ENCODE assay signal across 27 cellular contexts in the genomic region with DNA sequence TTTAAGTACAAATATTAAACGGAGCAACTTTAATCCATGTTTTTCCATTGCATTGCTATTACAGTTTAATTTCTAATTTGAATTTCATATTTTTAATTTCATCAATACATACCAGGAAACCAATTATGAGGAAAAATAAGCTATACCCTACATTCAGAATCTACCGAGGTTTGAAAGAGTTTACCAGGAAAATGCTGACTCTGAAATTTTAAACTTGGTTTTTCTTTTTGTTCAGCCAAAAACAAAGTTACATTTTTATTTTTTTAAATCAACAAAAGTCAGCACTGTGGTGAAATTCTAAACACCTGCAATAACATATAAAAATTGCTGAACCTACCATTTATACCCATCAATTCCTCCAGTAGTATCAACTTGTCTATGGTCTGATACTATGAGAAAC. TPM values are rescaled to one million over a fixed set of nuclear protein-coding genes. Genes with fewer than 3 reads are reported as not detected.
A peak's percentile ranks its signal among the peaks of the same experiment; 100 is the strongest.
DNase-seq lines count a peak whose midpoint lies in the region; ATAC-seq, FAIRE-seq and TF ChIP-seq lines count a peak whose summit lies in the region.
"Had no signal": no experiment of that assay in that cellular context is flagged by ENCODE, and none has a peak within 500 bp of the region (broad histone marks: within the 10 kb centered on the region; RNA-seq: fewer than 3 reads in every experiment).

No MANE protein-coding gene starts in this region.

- no peak overlapping the region for H2BK20ac ChIP-seq in H1 (ENCODE audit: low read length)

- no peak overlapping the region for H3K23ac ChIP-seq in H1 (ENCODE audit: insufficient read length)

- no peaks in the 10 kb centered on the region for H3K23me2 ChIP-seq in H1 (ENCODE audit: low read depth, low read length)

- H3K4me1 Mint-ChIP-seq in stimulated activated effector memory CD8-positive, alpha-beta T cell treated with anti-CD3 and anti-CD28 coated beads, Interleukin-12 subunit alpha, Interleukin-12 subunit beta, amount 100 ng/mL, for 72 hours: no peaks in the 10 kb centered on the region
- H3K4me1 Mint-ChIP-seq: CD14-positive monocyte; CD4-positive, alpha-beta memory T cell; CD8-positive, alpha-beta memory T cell had no signal

- intact Hi-C loops in HepG2 (cut with micrococcal nuclease; ENCODE audit: unreplicated experiment) (no loop called here), right lobe of liver (cut with DNase I) (no loop called here), Right ventricle myocardium inferior (cut with DNase I) (no loop called here)

- ATAC-seq in HepG2: no peak
- no peak for ATAC-seq in right lobe of liver
- ATAC-seq in stimulated activated effector memory CD8-positive, alpha-beta T cell treated with anti-CD3 and anti-CD28 coated beads, Interleukin-12 subunit alpha, Interleukin-12 subunit beta, amount 100 ng/mL, for 72 hours: no peak
- ATAC-seq in Right ventricle myocardium inferior: no peak
- no peak for ATAC-seq in GM21360 (IDR thresholded peaks at IDR 0.05; ENCODE audit: unreplicated experiment)
- ATAC-seq: GM12878 had no signal

- H3K27ac ChIP-seq in HepG2 (ENCODE audit: extremely low read length, insufficient read depth, low read length) (no peak overlapping the region), right lobe of liver (no peak overlapping the region), H1 (ENCODE audit: low read depth, low read length) (no peak overlapping the region)
- H3K27ac ChIP-seq: 22Rv1, BLaER1 had no signal

- CTCF ChIA-PET in HepG2 (lab: Yijun Ruan, JAX; ENCODE audit: low intra/inter-chr PET ratio, low total read pairs): no interaction called here
- CTCF ChIA-PET in H1 (lab: Charles Lee; ENCODE audit: partially characterized antibody): interaction anchor here (0.6 kb wide), 1 partner anchor 311 kb away, joined by 3 read pairs; no protein-coding TSS in a partner anchor

- H2BK12ac ChIP-seq in H1 (ENCODE audit: low read depth, low read length): no peak overlapping the region

- H2AFZ ChIP-seq in HepG2 (ENCODE audit: low read length) (no peak overlapping the region), H1 (ENCODE audit: low read length) (no peak overlapping the region)

- H3K4me2 ChIP-seq in HepG2 (ENCODE audit: low read depth, low read length): no peak overlapping the region
- H3K4me2 ChIP-seq in H1 (ENCODE audit: insufficient read depth in 1 of 2, low read depth in 2 of 2, low read length in 2 of 2): no peak overlapping the region
- H3K4me2 ChIP-seq: BLaER1 had no signal

- DNase-seq in HepG2 (ENCODE audit: low spot score) (no peak), right lobe of liver (no peak), H1 (ENCODE audit: low read depth in 1 of 2, low spot score in 2 of 2) (no peak), pons (ENCODE audit: low spot score) (no peak), Right ventricle myocardium inferior (ENCODE audit: missing footprints) (no peak)
- DNase-seq in stimulated activated effector memory CD8-positive, alpha-beta T cell treated with anti-CD3 and anti-CD28 coated beads, Interleukin-12 subunit alpha, Interleukin-12 subunit beta, amount 100 ng/mL, for 72 hours (ENCODE audit: low spot score in 2 of 2): no peak
- DNase-seq: ACHN; BE2C; C1 segment of cervical spinal cord; CD4-positive, alpha-beta memory T cell; CD4-positive, CD25-positive, alpha-beta regulatory T cell; CD8-positive, alpha-beta memory T cell; COR-L47; DMS 273 treated with DMSO at 0.1 percent for 48 hours; DMS153; DMS53; DMS79; DND-41; EL; GDM1 had no signal

- no peaks in the 10 kb centered on the region for H3K79me1 ChIP-seq in H1 (ENCODE audit: low read depth, low read length)

- 97% methylated on average over 2 of the region's 2 CpGs for WGBS in HepG2 (ENCODE audit: low lambda C conversion rate)
- WGBS in right lobe of liver (ENCODE audit: insufficient coverage, low coverage, low lambda C conversion rate, missing lambda C conversion rate): 90% methylated on average over 2 of the region's 2 CpGs
- 93% methylated on average over 2 of the region's 2 CpGs; no CpG with 5 or more reads in 1 of the 2 experiments for WGBS in H1 (ENCODE audit: extremely low coverage in 1 of 2, insufficient coverage in 1 of 2, insufficient read length in 1 of 2, insufficient replicate concordance in 2 of 2, low coverage in 1 of 2, low lambda C conversion rate in 2 of 2, missing lambda C conversion rate in 1 of 2), 2 experiments

- H2BK120ac ChIP-seq in H1 (replicated peaks; ENCODE audit: low read depth, low read length): no peak overlapping the region

- no peak overlapping the region for H3K14ac ChIP-seq in H1 (ENCODE audit: insufficient read length)

- H3K4ac ChIP-seq in H1 (replicated peaks; ENCODE audit: insufficient read length, low read depth, low read length): no peak overlapping the region

- H3K27ac Mint-ChIP-seq in stimulated activated effector memory CD8-positive, alpha-beta T cell treated with anti-CD3 and anti-CD28 coated beads, Interleukin-12 subunit alpha, Interleukin-12 subunit beta, amount 100 ng/mL, for 72 hours: peak overlapping the region; percentile 18
- H3K27ac Mint-ChIP-seq: CD8-positive, alpha-beta memory T cell had no signal

- H3K4me3 ChIP-seq in HepG2 (replicated peaks in 1 of 3; ENCODE audit: insufficient read depth in 1 of 3, low read depth in 2 of 3, low read length in 3 of 3): no peak overlapping the region
- H3K4me3 ChIP-seq in right lobe of liver: no peak overlapping the region
- no peak overlapping the region for H3K4me3 ChIP-seq in H1 (ENCODE audit: extremely low read depth in 1 of 4, insufficient read depth in 2 of 4, low read depth in 3 of 4, low read length in 4 of 4)
- H3K4me3 ChIP-seq: BLaER1, GM12878 had no signal

- H3K79me2 ChIP-seq in HepG2 (ENCODE audit: insufficient read depth, low read length) (no peaks in the 10 kb centered on the region), H1 (ENCODE audit: control insufficient read depth in 1 of 2, insufficient read depth in 2 of 2, low read length in 2 of 2) (no peaks in the 10 kb centered on the region)

- peaks cover 15 to 73% of the 10 kb centered on the region in 2 experiments for H3K36me3 ChIP-seq in HepG2 (replicated peaks in 1 of 2; ENCODE audit: control insufficient read depth in 1 of 2, insufficient read depth in 2 of 2, low read length in 2 of 2)
- H3K36me3 ChIP-seq in right lobe of liver: peaks cover 0 to 54% (median 27%) of the 10 kb centered on the region in 4 donors
- peaks cover 2 to 48% (median 21%) of the 10 kb centered on the region in 4 experiments; a peak in 7 of 8 replicates for H3K36me3 ChIP-seq in H1 (ENCODE audit: control insufficient read depth in 2 of 4, insufficient read depth in 4 of 4, low read length in 3 of 4)
- H3K36me3 ChIP-seq: BE2C had no signal

- no peak for TF ChIP-seq RAD21 in HepG2 (CRISPR knock-in tag; IDR thresholded peaks at IDR 0.05)
- no peak for TF ChIP-seq RAD21 in H1 (IDR thresholded peaks at IDR 0.05 in 1 of 2, conservative IDR thresholded peaks at IDR 0.05 in 1 of 2; ENCODE audit: low read depth in 2 of 2, low read length in 2 of 2)

- no peak overlapping the region for H4K8ac ChIP-seq in H1 (ENCODE audit: extremely low read depth, insufficient read depth, low read length)

- FAIRE-seq in HepG2 (lab: Jason Lieb, UNC) (no peak), TTC549 (lab: Jason Lieb, UNC) (peak; percentile 20), H1 (lab: Jason Lieb, UNC) (no peak)
- FAIRE-seq: GM12878, GM12892 had no signal

- H3K27me3 ChIP-seq in HepG2 (ENCODE audit: control insufficient read depth in 1 of 2, insufficient read depth in 2 of 2, low read length in 2 of 2): no peaks in the 10 kb centered on the region
- H3K27me3 ChIP-seq in right lobe of liver: no peaks in the 10 kb centered on the region
- no peaks in the 10 kb centered on the region for H3K27me3 ChIP-seq in H1 (replicated peaks in 1 of 4; ENCODE audit: control insufficient read depth in 3 of 4, extremely low read depth in 1 of 4, insufficient read depth in 3 of 4, low read length in 3 of 4)
- H3K27me3 ChIP-seq: BE2C, BLaER1 had no signal

- TF ChIP-seq EP300 in HepG2 (IDR thresholded peaks at IDR 0.05; ENCODE audit: low read depth in 2 of 2, low read length in 2 of 2): no peak
- TF ChIP-seq EP300 in HepG2 (CRISPR knock-in tag; IDR thresholded peaks at IDR 0.05; ENCODE audit: borderline replicate concordance): no peak
- TF ChIP-seq EP300 in H1 (IDR thresholded peaks at IDR 0.05; ENCODE audit: borderline replicate concordance in 1 of 2, low read depth in 2 of 2, low read length in 2 of 2): no peak

- no peak overlapping the region for H4K91ac ChIP-seq in H1 (replicated peaks; ENCODE audit: insufficient read length, low read length)

- H3K36me3 Mint-ChIP-seq in stimulated activated effector memory CD8-positive, alpha-beta T cell treated with anti-CD3 and anti-CD28 coated beads, Interleukin-12 subunit alpha, Interleukin-12 subunit beta, amount 100 ng/mL, for 72 hours: peaks cover 97% of the 10 kb centered on the region

- TF ChIP-seq POLR2A in HepG2 (IDR thresholded peaks at IDR 0.05; ENCODE audit: insufficient read depth in 1 of 2, low read depth in 2 of 2, low read length in 2 of 2) (no peak), right lobe of liver (IDR thresholded peaks at IDR 0.05) (no peak), H1 (IDR thresholded peaks at IDR 0.05; ENCODE audit: control extremely low read depth in 1 of 2, low read depth in 2 of 2, low read length in 2 of 2) (no peak)

- H3K9me3 ChIP-seq in HepG2 (ENCODE audit: low read length) (no peaks in the 10 kb centered on the region), right lobe of liver (no peaks in the 10 kb centered on the region), H1 (ENCODE audit: insufficient read depth in 2 of 2, low read depth in 1 of 2, low read length in 1 of 2) (no peaks in the 10 kb centered on the region)
- H3K9me3 ChIP-seq: BE2C, BLaER1 had no signal

- H2BK5ac ChIP-seq in H1 (ENCODE audit: low read depth, low read length): no peak overlapping the region

- H3K4me1 ChIP-seq in HepG2 (ENCODE audit: insufficient read depth, low read length) (no peaks in the 10 kb centered on the region), right lobe of liver (no peaks in the 10 kb centered on the region), H1 (replicated peaks in 1 of 4; ENCODE audit: control insufficient read depth in 3 of 4, insufficient read depth in 4 of 4, low read length in 3 of 4) (no peaks in the 10 kb centered on the region)
- H3K4me1 ChIP-seq: BE2C, BLaER1 had no signal

- H4K5ac ChIP-seq in H1 (ENCODE audit: insufficient read length, low read depth, low read length): no peak overlapping the region

- no peak overlapping the region for H3K56ac ChIP-seq in H1 (replicated peaks; ENCODE audit: insufficient read length, low read depth, low read length)

- no peak overlapping the region for H3K4me3 Mint-ChIP-seq in stimulated activated effector memory CD8-positive, alpha-beta T cell treated with anti-CD3 and anti-CD28 coated beads, Interleukin-12 subunit alpha, Interleukin-12 subunit beta, amount 100 ng/mL, for 72 hours
- H3K4me3 Mint-ChIP-seq: CD14-positive monocyte; CD4-positive, alpha-beta memory T cell; CD4-positive, CD25-positive, alpha-beta regulatory T cell; CD8-positive, alpha-beta memory T cell had no signal

- H3K9ac ChIP-seq in HepG2 (ENCODE audit: insufficient read depth, low read depth, low read length) (no peak overlapping the region), H1 (replicated peaks in 1 of 4; ENCODE audit: extremely low read depth in 1 of 4, low read depth in 3 of 4, low read length in 3 of 4) (no peak overlapping the region)
- H3K9ac ChIP-seq: BLaER1 had no signal

- H4K20me1 ChIP-seq in HepG2 (ENCODE audit: insufficient read depth, low read length) (no peaks in the 10 kb centered on the region), H1 (replicated peaks in 1 of 2; ENCODE audit: control insufficient read depth in 1 of 2, insufficient read depth in 2 of 2, low read length in 2 of 2) (peaks cover 0 to 1% of the 10 kb centered on the region in 2 experiments)
- H4K20me1 ChIP-seq: BLaER1 had no signal

- no peaks in the 10 kb centered on the region for H3K9me3 Mint-ChIP-seq in stimulated activated effector memory CD8-positive, alpha-beta T cell treated with anti-CD3 and anti-CD28 coated beads, Interleukin-12 subunit alpha, Interleukin-12 subunit beta, amount 100 ng/mL, for 72 hours
- H3K9me3 Mint-ChIP-seq: CD14-positive monocyte; CD4-positive, alpha-beta memory T cell; CD4-positive, CD25-positive, alpha-beta regulatory T cell; CD8-positive, alpha-beta memory T cell had no signal

- no peak overlapping the region for H2BK15ac ChIP-seq in H1 (ENCODE audit: low read length)

- no TSS peak for BruUV-seq in HepG2 (replicated peaks; lab: Mats Ljungman, UMichigan)

- no peak overlapping the region for H2AK5ac ChIP-seq in H1 (ENCODE audit: low read depth, low read length)

- H3K18ac ChIP-seq in H1 (ENCODE audit: extremely low read depth, low read length): no peak overlapping the region

- TF ChIP-seq CTCF in HepG2 (CRISPR knock-in tag; IDR thresholded peaks at IDR 0.05) (no peak), right lobe of liver (IDR thresholded peaks at IDR 0.05) (no peak), H1 (IDR thresholded peaks at IDR 0.05; ENCODE audit: control extremely low read depth in 1 of 3, insufficient read depth in 1 of 3, low read depth in 1 of 3, low read length in 3 of 3) (no peak)

- in situ Hi-C loops in HepG2 (cut with HindIII; ENCODE audit: extremely low pct_ligation_motif_present, low pct_unique_long_range_greater_than_20kb): no loop called here

- POLR2A ChIA-PET in HepG2 (lab: Yijun Ruan, JAX) (no interaction called here), H1 (lab: Charles Lee; ENCODE audit: partially characterized antibody) (no interaction called here)

RNA-seq across cellular contexts. Expression of gene GFPT1, which starts 53.7 kb away (rescaled TPM):
- total RNA-seq in HepG2 (2016; rRNA removed; fragmentation: Illumina TruSeq; extraction: Trizol) (84.9 and 129 TPM in 2 replicates), right lobe of liver (10 to 100 TPM; 20.7 to 46.1 (median 30.5) TPM), Right ventricle myocardium inferior (38.9 TPM)
- 43.7 and 46.8 TPM in 2 replicates for total RNA-seq in HepG2 (2016; cell fraction: cytosol; rRNA removed; fragmentation: Illumina TruSeq; extraction: Trizol; ENCODE audit: low read depth)
- total RNA-seq in HepG2 (2016; cell fraction: insoluble cytoplasmic fraction; rRNA removed; fragmentation: Illumina TruSeq; extraction: Trizol): 85.1 and 124 TPM in 2 replicates
- total RNA-seq in HepG2 (2016; cell fraction: membrane; rRNA removed; fragmentation: Illumina TruSeq; extraction: Trizol): 30.0 and 36.5 TPM in 2 replicates
- 48.9 and 54.4 TPM in 2 replicates for total RNA-seq in HepG2 (2016; cell fraction: nucleus; rRNA removed; fragmentation: Illumina TruSeq; extraction: Trizol)
- polyA plus RNA-seq in HepG2 (2011; rRNA removed) (19.7 and 24.0 TPM in 2 replicates), H1 (2011; rRNA removed) (8.9 and 13.3 TPM in 2 replicates)
- polyA plus RNA-seq in HepG2 (2011; cell fraction: cytosol; rRNA removed): 13.6 and 21.7 TPM in 2 replicates
- 9.3 and 13.1 TPM in 2 replicates for polyA plus RNA-seq in HepG2 (2011; cell fraction: nucleus; rRNA removed)
- polyA plus RNA-seq in HepG2 (2012): 40.9 and 53.4 TPM in 2 replicates
- 1.7 and 2.0 TPM in 2 replicates for polyA plus RNA-seq in HepG2 (2016; cell fraction: cytosol; fragmentation: Illumina TruSeq; extraction: Trizol; ENCODE audit: low read depth)
- 60.5 and 62.2 TPM in 2 replicates for polyA plus RNA-seq in HepG2 (2016; cell fraction: insoluble cytoplasmic fraction; fragmentation: Illumina TruSeq; extraction: Trizol; ENCODE audit: low read depth)
- 5.2 and 6.2 TPM in 2 replicates for polyA plus RNA-seq in HepG2 (2016; cell fraction: membrane; fragmentation: Illumina TruSeq; extraction: Trizol; ENCODE audit: low read depth)
- polyA plus RNA-seq in HepG2 (2016; cell fraction: nucleus; fragmentation: Illumina TruSeq; extraction: Trizol; ENCODE audit: insufficient read depth, low read depth): 40.7 and 46.5 TPM in 2 replicates
- 9.1 and 29.8 TPM in 2 replicates for polyA minus RNA-seq in HepG2 (2011; rRNA and poly(A)+ RNA removed; ENCODE audit: low replicate concordance)
- 58.1 and 58.4 TPM in 2 replicates for polyA minus RNA-seq in HepG2 (2011; cell fraction: cytosol; rRNA and poly(A)+ RNA removed)
- 47.1 and 54.0 TPM in 2 replicates for polyA minus RNA-seq in HepG2 (2011; cell fraction: nucleus; rRNA and poly(A)+ RNA removed)
- 76.2 and 86.8 TPM in 2 replicates for total RNA-seq in H1 (2021; fragmentation: NEBNext Ultra II Directional; extraction: Animal tissue kit (Norgen Biotek cat#: 25700))
- polyA plus RNA-seq in H1 (2011; cell fraction: cytosol; rRNA removed): 16.8 TPM
- polyA plus RNA-seq in H1 (2011; cell fraction: nucleus; rRNA removed): 8.4 TPM
- 15.9 to 35.4 TPM (median 22.7 TPM) in 4 replicates for polyA plus RNA-seq in H1 (2012, experiment 1 of 2)
- 1.9 TPM for polyA plus RNA-seq in H1 (2012, experiment 2 of 2)
- polyA plus RNA-seq in H1 (2013, experiment 1 of 2): 23.0 TPM
- 23.0 TPM for polyA plus RNA-seq in H1 (2013, experiment 2 of 2)
- polyA minus RNA-seq in H1 (2011; rRNA and poly(A)+ RNA removed): 31.2 and 40.3 TPM in 2 replicates
- polyA minus RNA-seq in H1 (2011; cell fraction: cytosol; rRNA and poly(A)+ RNA removed): 82.7 TPM
- polyA minus RNA-seq in H1 (2011; cell fraction: nucleus; rRNA and poly(A)+ RNA removed): 22.3 TPM

Comparison
In these comparisons a context has a peak if more than half of its experiments do, and no peak if none do; other contexts are left out.
1. Of the 41 proteins assayed by ChIP-seq in both HepG2 and H1: peak only in HepG2: none; only in H1: none; in both: MAFK; in neither: 40.